ENCODE assay signal across 8 cellular contexts in genomic region chr1:93681549-93682412, GRCh38. TPM values are rescaled to one million over a fixed set of nuclear protein-coding genes. Genes with fewer than 3 reads are reported as not detected.
DNase-seq lines count a peak whose midpoint lies in the region; ATAC-seq, FAIRE-seq and TF ChIP-seq lines count a peak whose summit lies in the region.

Gene BCAR3, minus strand, starts transcription at chr1:93681837. Its CDS starts 6,907 bp downstream, at chr1:93674930.

- H3K4me1 Mint-ChIP-seq in central memory CD8-positive, alpha-beta T cell = peaks cover 11% of the 10 kb centered on the region

- no peak within 1 kb of the TSS for H3K27ac Mint-ChIP-seq in central memory CD8-positive, alpha-beta T cell (ENCODE audit: low read depth)

- 2 to 3% (median 2%) methylated on average over 60 to 75 of the region's 75 CpGs for WGBS in small intestine, 3 donors

- peaks cover 52% of the 10 kb centered on the region for H3K27me3 Mint-ChIP-seq in central memory CD8-positive, alpha-beta T cell

- H3F3A ChIP-seq in PC-3 (ENCODE audit: low read length, unreplicated experiment) = peaks cover 17% of the 10 kb centered on the region

- H2AFZ ChIP-seq in PC-3 (ENCODE audit: low read length) = no peak within 1 kb of the TSS

- H3K27me3 ChIP-seq in PC-3 (ENCODE audit: low read length) = no peaks in the 10 kb centered on the region
- no peaks in the 10 kb centered on the region for H3K27me3 ChIP-seq in small intestine (ENCODE audit: control insufficient read depth in 2 of 2, insufficient read depth in 2 of 2, low read length in 2 of 2)

- TF ChIP-seq CTCF in PC-3 (conservative IDR thresholded peaks at IDR 0.05; ENCODE audit: low read depth, low read length) = 0 out of 2 replicates have a peak, but pooled peaks have one; percentile 19

- no peak for FAIRE-seq in small intestine (lab: Jason Lieb, UNC)

- CTCF ChIA-PET in PC-3 (lab: Charles Lee) = interaction anchor here (0.5 to 1.2 kb wide), 2 partner anchors 68 to 132 kb away, joined by 4 read pairs; no protein-coding TSS in a partner anchor

- ATAC-seq in GM19452 (IDR thresholded peaks at IDR 0.05; ENCODE audit: unreplicated experiment) (peak; percentile 52), HG03520 (IDR thresholded peaks at IDR 0.05; ENCODE audit: unreplicated experiment) (peak; percentile 56), PC-3 (peak; percentile 42)
- ATAC-seq in central memory CD8-positive, alpha-beta T cell (replicated peaks; ENCODE audit: extremely low read depth, poor library complexity, severe bottlenecking) = peak; percentile 34

- peak within 1 kb of the TSS; percentile 95 for H3K4me3 ChIP-seq in PC-3 (ENCODE audit: low read length)
- peak within 1 kb of the TSS; percentile 64 to 71 for H3K4me3 ChIP-seq in small intestine (ENCODE audit: low read depth in 1 of 2, low read length in 2 of 2)

- H3K4me1 ChIP-seq in PC-3 (ENCODE audit: insufficient read depth, low read length) (peaks cover 78% of the 10 kb centered on the region), small intestine (ENCODE audit: control insufficient read depth in 2 of 2, insufficient read depth in 1 of 2, low read depth in 1 of 2, low read length in 1 of 2) (peaks cover 0 to under 1% of the 10 kb centered on the region in 2 donors)

- H3K9me3 ChIP-seq in PC-3 (ENCODE audit: low read length) (no peaks in the 10 kb centered on the region), small intestine (ENCODE audit: control insufficient read depth, low read depth) (no peaks in the 10 kb centered on the region)

- H3K36me3 ChIP-seq in PC-3 (ENCODE audit: low read depth, low read length) = peaks cover 41% of the 10 kb centered on the region
- H3K36me3 ChIP-seq in small intestine (ENCODE audit: control insufficient read depth in 2 of 2, insufficient read depth in 2 of 2, low read length in 2 of 2) = no peaks in the 10 kb centered on the region

- H3K4me2 ChIP-seq in PC-3 (ENCODE audit: low read length) = peak within 1 kb of the TSS; percentile 94

- H4K20me1 ChIP-seq in PC-3 (ENCODE audit: low read length) = peaks cover 29% of the 10 kb centered on the region

- peak within 1 kb of the TSS; percentile 80 for H3K4me3 Mint-ChIP-seq in central memory CD8-positive, alpha-beta T cell

- DNase-seq in EL = peak; percentile 80
- DNase-seq in PC-3 = peak; percentile 80
- DNase-seq in central memory CD8-positive, alpha-beta T cell (ENCODE audit: low spot score in 2 of 2) = no peak
- DNase-seq in islet precursor cell = peak; percentile 92
- DNase-seq in small intestine = peak; percentile 64
- no peak for DNase-seq in GDM1 (lab: John Stamatoyannopoulos, UW)

- intact Hi-C loops in PC-3 (cut with micrococcal nuclease) = loop anchor here (1.0 to 2.0 kb wide), 3 partner anchors 11 to 163 kb away; no protein-coding TSS in a partner anchor

- H3K9me3 Mint-ChIP-seq in central memory CD8-positive, alpha-beta T cell = no peaks in the 10 kb centered on the region

- H3K36me3 Mint-ChIP-seq in central memory CD8-positive, alpha-beta T cell (ENCODE audit: insufficient read depth) = no peaks in the 10 kb centered on the region

- BruUV-seq in PC-3 (replicated peaks; lab: Mats Ljungman, UMichigan) = TSS peak; percentile 60

- H3K9me2 ChIP-seq in PC-3 (replicated peaks; ENCODE audit: low read length) = no peaks in the 10 kb centered on the region

- POLR2A ChIA-PET in PC-3 (lab: Charles Lee; ENCODE audit: unreplicated experiment) = interaction anchor here (0.5 to 2.5 kb wide), 6 partner anchors 11 to 603 kb away, joined by 3 to 27 read pairs (median 4); no protein-coding TSS in a partner anchor

- H3K27ac ChIP-seq in PC-3 (ENCODE audit: low read length) (peak within 1 kb of the TSS; percentile 99), small intestine (ENCODE audit: low read depth in 1 of 2, low read length in 1 of 2) (peak within 1 kb of the TSS; percentile 43 to 81)

- H3K9ac ChIP-seq in PC-3 (ENCODE audit: low read length) = peak within 1 kb of the TSS; percentile 100

- peaks cover 100% of the 10 kb centered on the region for H3K79me2 ChIP-seq in PC-3 (ENCODE audit: low read length)

RNA-seq across cellular contexts. Expression of gene BCAR3, which starts in this region (rescaled TPM):
- 169 and 171 TPM in 2 replicates for total RNA-seq in PC-3 (2014; rRNA removed)
- polyA plus RNA-seq in small intestine = 10 to 100 TPM; 15.9 to 26.2 (median 21.9) TPM

Comparison
In these comparisons a context has a peak if more than half of its experiments do, and no peak if none do; other contexts are left out.
1. DNase-seq: peak in EL (single experiment), PC-3 (single experiment), islet precursor cell (single experiment) and small intestine (single experiment); none in central memory CD8-positive, alpha-beta T cell (0 of 2) and GDM1 (single experiment).
2. Peak in every context shown above with its lines, with median percentiles within 50 percentile points of each other: ATAC-seq.